In the genomic region with DNA sequence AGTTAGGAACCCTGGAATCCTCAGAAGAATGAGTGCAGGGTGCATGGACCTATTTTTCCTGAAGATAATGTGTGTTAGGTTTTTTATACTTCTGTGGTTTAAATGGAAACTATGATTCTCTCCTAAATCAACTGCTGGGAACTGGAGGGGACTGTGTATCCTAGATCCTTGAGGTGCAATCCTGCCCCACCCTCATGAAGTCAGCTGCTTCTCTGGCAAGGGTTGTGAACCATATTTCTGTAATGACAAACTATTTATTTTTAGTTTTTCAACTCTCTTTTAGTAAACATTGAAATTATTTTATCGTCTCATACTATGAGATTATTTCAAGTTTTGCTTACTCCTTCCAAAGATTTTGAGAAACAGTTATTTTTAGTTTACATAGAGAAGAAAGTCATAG, we compare ENCODE assay signal across 1 cellular context.
TF ChIP-seq lines count a peak whose summit lies in the region.

No MANE protein-coding gene starts in this region.

TF ChIP-seq in SK-N-SH treated with all-trans-retinoic acid at 6 μM for 48 hours, 23 proteins besides CTCF, POLR2A, EP300 and RAD21 (continued from another document):
- TF ChIP-seq PATZ1 (CRISPR knock-in tag; IDR thresholded peaks at IDR 0.05; ENCODE audit: borderline replicate concordance) (no peak), ARNTL (CRISPR knock-in tag; IDR thresholded peaks at IDR 0.05; ENCODE audit: borderline replicate concordance, low read depth) (no peak), SNAI2 (CRISPR knock-in tag; IDR thresholded peaks at IDR 0.05) (no peak), PPARA (CRISPR knock-in tag; IDR thresholded peaks at IDR 0.05; ENCODE audit: borderline replicate concordance) (no peak), ZFP3 (CRISPR knock-in tag; IDR thresholded peaks at IDR 0.05) (no peak), ZFP30 (CRISPR knock-in tag; IDR thresholded peaks at IDR 0.05) (no peak), ESRRG (CRISPR knock-in tag; IDR thresholded peaks at IDR 0.05) (no peak), GLIS3 (CRISPR knock-in tag; IDR thresholded peaks at IDR 0.05) (no peak), CSDC2 (CRISPR knock-in tag; IDR thresholded peaks at IDR 0.05) (no peak)
- TF ChIP-seq, protein P1, sequence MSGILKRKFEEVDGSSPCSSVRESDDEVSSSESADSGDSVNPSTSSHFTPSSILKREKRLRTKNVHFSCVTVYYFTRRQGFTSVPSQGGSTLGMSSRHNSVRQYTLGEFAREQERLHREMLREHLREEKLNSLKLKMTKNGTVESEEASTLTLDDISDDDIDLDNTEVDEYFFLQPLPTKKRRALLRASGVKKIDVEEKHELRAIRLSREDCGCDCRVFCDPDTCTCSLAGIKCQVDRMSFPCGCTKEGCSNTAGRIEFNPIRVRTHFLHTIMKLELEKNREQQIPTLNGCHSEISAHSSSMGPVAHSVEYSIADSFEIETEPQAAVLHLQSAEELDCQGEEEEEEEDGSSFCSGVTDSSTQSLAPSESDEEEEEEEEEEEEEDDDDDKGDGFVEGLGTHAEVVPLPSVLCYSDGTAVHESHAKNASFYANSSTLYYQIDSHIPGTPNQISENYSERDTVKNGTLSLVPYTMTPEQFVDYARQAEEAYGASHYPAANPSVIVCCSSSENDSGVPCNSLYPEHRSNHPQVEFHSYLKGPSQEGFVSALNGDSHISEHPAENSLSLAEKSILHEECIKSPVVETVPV (CRISPR knock-in tag; IDR thresholded peaks at IDR 0.05), result no peak
